22 cellular contexts compared by ENCODE assay signal in the genomic region with DNA sequence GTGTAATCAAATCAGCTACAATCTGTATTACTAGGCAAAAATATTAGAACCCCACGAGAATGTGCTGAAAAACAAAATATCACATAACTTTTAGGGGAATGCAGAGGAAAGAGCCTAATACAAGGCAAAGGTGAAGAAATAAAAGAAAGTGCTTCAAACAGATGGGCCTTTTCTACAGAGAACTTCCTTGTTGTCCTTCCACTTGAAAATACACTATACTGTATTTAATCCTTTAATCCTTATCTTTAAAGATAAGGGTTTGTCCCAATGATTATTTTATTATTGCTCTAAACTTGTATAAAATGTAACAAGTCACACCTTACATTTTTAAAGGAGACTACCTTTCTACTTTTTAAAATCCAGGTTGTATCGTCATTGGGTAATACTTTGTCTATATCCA.
DNase-seq lines count a peak whose midpoint lies in the region; ATAC-seq, FAIRE-seq and TF ChIP-seq lines count a peak whose summit lies in the region.
"Had no signal": no experiment of that assay in that cellular context is flagged by ENCODE, and none has a peak within 500 bp of the region (broad histone marks: within the 10 kb centered on the region; RNA-seq: fewer than 3 reads in every experiment).

No MANE protein-coding gene starts in this region.

- intact Hi-C loops in Panc1 (cut with micrococcal nuclease; ENCODE audit: unreplicated experiment), result no loop called here
- intact Hi-C loops in mucosa of descending colon (cut with DNase I, micrococcal nuclease), result loop anchor here in 1 of 2 donors (5.0 kb wide), 3 partner anchors 210 to 585 kb away; partner anchors contain the start of gene SPRY2

- ATAC-seq in Panc1 (no peak), mucosa of descending colon (peak; percentile 63), HG02642 (IDR thresholded peaks at IDR 0.05; ENCODE audit: poor library complexity, unreplicated experiment) (no peak), GM21737 (IDR thresholded peaks at IDR 0.05; ENCODE audit: unreplicated experiment) (no peak)
- ATAC-seq: HepG2 had no signal

- H3K27ac ChIP-seq in Panc1 (ENCODE audit: low read length), result peak overlapping the region; percentile 7; the same call in 1 of the 2 replicates
- no peak overlapping the region for H3K27ac ChIP-seq in small intestine (ENCODE audit: low read depth in 1 of 2, low read length in 1 of 2)
- H3K27ac ChIP-seq: KMS-11 had no signal

- TF ChIP-seq CTCF in Panc1 (IDR thresholded peaks at IDR 0.05), result no peak
- no peak for TF ChIP-seq CTCF in mucosa of descending colon (IDR thresholded peaks at IDR 0.05)

- POLR2A ChIA-PET in Panc1 (lab: Charles Lee), result no interaction called here

- peaks cover 8% of the 10 kb centered on the region; the same call in 1 of the 2 replicates for H3K9me3 ChIP-seq in Panc1 (ENCODE audit: control insufficient read depth, insufficient read depth, low read depth, low read length)
- no peaks in the 10 kb centered on the region for H3K9me3 ChIP-seq in mucosa of descending colon
- no peaks in the 10 kb centered on the region for H3K9me3 ChIP-seq in small intestine (ENCODE audit: control insufficient read depth, low read depth)
- H3K9me3 ChIP-seq: BE2C had no signal

- in situ Hi-C loops in Panc1 (cut with HindIII; ENCODE audit: low pct_unique_long_range_greater_than_20kb, low sequenced_read_pairs), result no loop called here

- DNase-seq in Panc1 (ENCODE audit: low read depth, low spot score) (no peak), mucosa of descending colon (no peak), small intestine (peak; percentile 36), middle frontal gyrus (ENCODE audit: extremely low spot score, low spot score) (no peak)
- DNase-seq in activated CD8-positive, alpha-beta memory T cell treated with anti-CD3 and anti-CD28 coated beads for 24 hours, result no peak
- DNase-seq: ACHN; BE2C; C1 segment of cervical spinal cord; CD4-positive, CD25-positive, alpha-beta regulatory T cell; CD8-positive, alpha-beta memory T cell; COR-L47; DMS 273 treated with DMSO at 0.1 percent for 48 hours; DMS79; GDM1; H9 had no signal

- H3K36me3 ChIP-seq in Panc1 (ENCODE audit: control insufficient read depth, insufficient read depth, low read length) (no peaks in the 10 kb centered on the region), mucosa of descending colon (ENCODE audit: low read depth) (no peaks in the 10 kb centered on the region), small intestine (ENCODE audit: control insufficient read depth in 2 of 2, insufficient read depth in 2 of 2, low read length in 2 of 2) (no peaks in the 10 kb centered on the region)
- H3K36me3 ChIP-seq: BE2C had no signal

- FAIRE-seq in colon (lab: Jason Lieb, UNC), result peak; percentile 10
- FAIRE-seq in small intestine (lab: Jason Lieb, UNC), result peak; percentile 23
- FAIRE-seq: A204.1, H1, HepG2 had no signal

- CTCF ChIA-PET in Panc1 (lab: Charles Lee), result no interaction called here

- peaks cover 4% of the 10 kb centered on the region; the same call in 1 of the 2 replicates for H3K4me1 ChIP-seq in Panc1 (ENCODE audit: control insufficient read depth, insufficient read depth, low read length)
- peaks cover 13% of the 10 kb centered on the region for H3K4me1 ChIP-seq in mucosa of descending colon (ENCODE audit: low read depth)
- H3K4me1 ChIP-seq in small intestine (ENCODE audit: control insufficient read depth in 2 of 2, insufficient read depth in 1 of 2, low read depth in 1 of 2, low read length in 1 of 2), result peaks cover 0 to 9% of the 10 kb centered on the region in 2 donors

- H3K4me3 ChIP-seq in Panc1 (ENCODE audit: low read depth in 2 of 2, low read length in 2 of 2) (no peak overlapping the region), mucosa of descending colon (no peak overlapping the region), small intestine (ENCODE audit: low read depth in 1 of 2, low read length in 2 of 2) (no peak overlapping the region)

- BruUV-seq in Panc1 (replicated peaks; lab: Mats Ljungman, UMichigan), result no TSS peak

- H3K27me3 ChIP-seq in Panc1 (ENCODE audit: control insufficient read depth, insufficient read depth, low read length) (no peaks in the 10 kb centered on the region), small intestine (ENCODE audit: control insufficient read depth in 2 of 2, insufficient read depth in 2 of 2, low read length in 2 of 2) (no peaks in the 10 kb centered on the region)
- H3K27me3 ChIP-seq: BE2C had no signal

- WGBS in small intestine, 3 donors, result 9 to 64% (median 21%) methylated on average over 2 of the region's 2 CpGs
